Comparison of ENCODE assay signal across 1 cellular context in the genomic region with DNA sequence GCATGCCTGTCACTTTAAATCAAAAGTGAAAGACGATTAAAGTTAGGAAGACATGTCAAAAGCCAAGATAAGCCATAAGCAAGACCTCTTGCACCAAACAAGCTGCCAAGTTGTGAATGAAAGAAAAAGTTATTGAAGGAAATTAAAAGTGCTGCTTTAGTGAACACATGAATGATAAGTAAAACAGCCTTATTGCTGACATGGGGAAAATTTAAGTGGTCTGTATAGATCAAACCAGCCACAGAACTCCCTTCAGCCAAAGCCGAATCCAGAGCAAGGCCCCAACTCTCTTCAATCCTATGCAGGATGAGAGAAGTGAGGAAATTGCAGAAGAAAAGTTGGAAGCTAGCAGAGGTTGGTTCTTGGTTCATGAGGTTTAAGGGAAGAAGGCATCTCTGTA.
A peak's percentile ranks its signal among the peaks of the same experiment; 100 is the strongest.
TF ChIP-seq lines count a peak whose summit lies in the region.

No MANE protein-coding gene starts in this region.

TF ChIP-seq in K562, 482 proteins besides CTCF, POLR2A, EP300 and RAD21:
- TF ChIP-seq PHF20 (IDR thresholded peaks at IDR 0.05; ENCODE audit: partially characterized antibody) (no peak), ZNF274 (IDR thresholded peaks at IDR 0.05; ENCODE audit: borderline replicate concordance, low read depth, low read length) (no peak), MAFK (IDR thresholded peaks at IDR 0.05; ENCODE audit: low read length) (peak; percentile 57; the same call in 1 of the 2 replicates), ESRRB (CRISPR knock-in tag; IDR thresholded peaks at IDR 0.05; ENCODE audit: borderline replicate concordance) (no peak), CHCHD3 (CRISPR knock-in tag; IDR thresholded peaks at IDR 0.05) (no peak), YY1 (IDR thresholded peaks at IDR 0.05; ENCODE audit: borderline replicate concordance in 1 of 3, control insufficient read depth in 1 of 3, extremely low read depth in 1 of 3, insufficient read depth in 3 of 3, insufficient read length in 1 of 3, insufficient replicate concordance in 2 of 3, low read depth in 1 of 3, low read length in 2 of 3) (no peak), POLR2AphosphoS2 (IDR thresholded peaks at IDR 0.05; ENCODE audit: low read length) (no peak), PPARD (CRISPR knock-in tag; IDR thresholded peaks at IDR 0.05) (no peak), ZNF316 (IDR thresholded peaks at IDR 0.05) (peak; percentile 93), ZBTB7A (IDR thresholded peaks at IDR 0.05; ENCODE audit: borderline replicate concordance, control insufficient read depth, low read depth, low read length) (no peak), MLX (CRISPR knock-in tag; conservative IDR thresholded peaks at IDR 0.05) (no peak), SMAD3 (CRISPR knock-in tag; conservative IDR thresholded peaks at IDR 0.05) (no peak), C11orf30 (IDR thresholded peaks at IDR 0.05; ENCODE audit: low read depth) (peak; percentile 84), RHOXF2B (CRISPR knock-in tag; conservative IDR thresholded peaks at IDR 0.05) (no peak), MAFG (tag; conservative IDR thresholded peaks at IDR 0.05) (peak; percentile 71), PRPF4 (IDR thresholded peaks at IDR 0.05; ENCODE audit: insufficient read depth, low read depth, low read length, poor library complexity, severe bottlenecking) (no peak), ZNF165 (CRISPR knock-in tag; IDR thresholded peaks at IDR 0.05; ENCODE audit: borderline replicate concordance) (no peak), MEIS2 (IDR thresholded peaks at IDR 0.05; ENCODE audit: partially characterized antibody) (peak; percentile 28), RBM15 (IDR thresholded peaks at IDR 0.05; ENCODE audit: insufficient read depth, low read length) (no peak), ZNF444 (CRISPR knock-in tag; IDR thresholded peaks at IDR 0.05) (no peak), HMG20A (CRISPR knock-in tag; conservative IDR thresholded peaks at IDR 0.05) (no peak), ZNF232 (CRISPR knock-in tag; IDR thresholded peaks at IDR 0.05) (no peak), RFX1 (IDR thresholded peaks at IDR 0.05) (no peak), ZNF224 (CRISPR knock-in tag; IDR thresholded peaks at IDR 0.05) (no peak), PHTF2 (CRISPR knock-in tag; IDR thresholded peaks at IDR 0.05) (no peak), NRF1 (conservative IDR thresholded peaks at IDR 0.05 in 1 of 2, IDR thresholded peaks at IDR 0.05 in 1 of 2) (no peak), ZNF586 (CRISPR knock-in tag; conservative IDR thresholded peaks at IDR 0.05) (no peak), YBX1 (IDR thresholded peaks at IDR 0.05) (no peak), NELFE (IDR thresholded peaks at IDR 0.05; ENCODE audit: insufficient read depth, insufficient read length) (no peak), MAFF (IDR thresholded peaks at IDR 0.05; ENCODE audit: low read length) (peak; percentile 74), BRF1 (IDR thresholded peaks at IDR 0.05; ENCODE audit: borderline replicate concordance, extremely low read depth, insufficient read length) (no peak), TCF7L2 (IDR thresholded peaks at IDR 0.05; ENCODE audit: low read depth, low read length) (no peak), TAF7 (tag; IDR thresholded peaks at IDR 0.05) (no peak), DPF2 (IDR thresholded peaks at IDR 0.05) (no peak), ZNF766 (CRISPR knock-in tag; conservative IDR thresholded peaks at IDR 0.05) (no peak)
- TF ChIP-seq, protein P1, sequence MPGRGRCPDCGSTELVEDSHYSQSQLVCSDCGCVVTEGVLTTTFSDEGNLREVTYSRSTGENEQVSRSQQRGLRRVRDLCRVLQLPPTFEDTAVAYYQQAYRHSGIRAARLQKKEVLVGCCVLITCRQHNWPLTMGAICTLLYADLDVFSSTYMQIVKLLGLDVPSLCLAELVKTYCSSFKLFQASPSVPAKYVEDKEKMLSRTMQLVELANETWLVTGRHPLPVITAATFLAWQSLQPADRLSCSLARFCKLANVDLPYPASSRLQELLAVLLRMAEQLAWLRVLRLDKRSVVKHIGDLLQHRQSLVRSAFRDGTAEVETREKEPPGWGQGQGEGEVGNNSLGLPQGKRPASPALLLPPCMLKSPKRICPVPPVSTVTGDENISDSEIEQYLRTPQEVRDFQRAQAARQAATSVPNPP (IDR thresholded peaks at IDR 0.05; ENCODE audit: borderline replicate concordance, insufficient read depth, insufficient read length): no peak
- TF ChIP-seq, protein P2, sequence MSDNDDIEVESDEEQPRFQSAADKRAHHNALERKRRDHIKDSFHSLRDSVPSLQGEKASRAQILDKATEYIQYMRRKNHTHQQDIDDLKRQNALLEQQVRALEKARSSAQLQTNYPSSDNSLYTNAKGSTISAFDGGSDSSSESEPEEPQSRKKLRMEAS (CRISPR knock-in tag; IDR thresholded peaks at IDR 0.05): no peak
- TF ChIP-seq, protein P3, sequence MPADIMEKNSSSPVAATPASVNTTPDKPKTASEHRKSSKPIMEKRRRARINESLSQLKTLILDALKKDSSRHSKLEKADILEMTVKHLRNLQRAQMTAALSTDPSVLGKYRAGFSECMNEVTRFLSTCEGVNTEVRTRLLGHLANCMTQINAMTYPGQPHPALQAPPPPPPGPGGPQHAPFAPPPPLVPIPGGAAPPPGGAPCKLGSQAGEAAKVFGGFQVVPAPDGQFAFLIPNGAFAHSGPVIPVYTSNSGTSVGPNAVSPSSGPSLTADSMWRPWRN (IDR thresholded peaks at IDR 0.05; ENCODE audit: low read depth): no peak
TF ChIP-seq in K562: peak in this region for 6.
